ENCODE assay signal across 13 cellular contexts in the genomic region with DNA sequence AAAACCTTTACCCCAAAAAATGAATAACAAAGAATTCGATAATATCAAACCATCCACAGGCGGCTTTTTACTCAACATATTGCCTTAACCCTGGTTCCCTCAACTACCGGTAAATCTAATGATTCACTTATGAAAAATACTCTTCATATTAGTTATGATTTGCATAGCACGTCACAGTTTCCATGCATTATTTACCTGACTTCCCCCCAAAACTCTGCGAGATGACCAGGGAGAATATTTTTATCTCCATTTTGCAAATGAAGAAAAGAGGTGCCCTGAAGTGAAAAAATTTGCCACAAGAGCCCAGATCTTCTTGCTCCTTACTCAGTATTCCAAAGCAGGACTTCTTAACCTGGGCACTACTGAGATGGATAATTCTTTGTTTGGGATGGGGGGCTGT. TPM values are rescaled to one million over a fixed set of nuclear protein-coding genes. Genes with fewer than 3 reads are reported as not detected.
DNase-seq lines count a peak whose midpoint lies in the region; ATAC-seq and TF ChIP-seq lines count a peak whose summit lies in the region.
"Had no signal": no experiment of that assay in that cellular context is flagged by ENCODE, and none has a peak within 500 bp of the region (broad histone marks: within the 10 kb centered on the region; RNA-seq: fewer than 3 reads in every experiment).

No MANE protein-coding gene starts in this region.

- H3K9ac ChIP-seq in OCI-LY3 (ENCODE audit: low read length) = peak overlapping the region; percentile 81
- H3K9ac ChIP-seq: parathyroid adenoma had no signal

- 84% methylated on average over 5 of the region's 5 CpGs for WGBS in thymus

- H3K79me2 ChIP-seq in OCI-LY3 (ENCODE audit: low read length) = peaks cover 75% of the 10 kb centered on the region

- peaks cover 4% of the 10 kb centered on the region for H3K27me3 Mint-ChIP-seq in activated naive CD4-positive, alpha-beta T cell treated with anti-CD3 and anti-CD28 coated beads, Interleukin-2, amount 10 ng/mL, durations not matched to agents 7 days and 5 days
- H3K27me3 Mint-ChIP-seq in central memory CD8-positive, alpha-beta T cell = no peaks in the 10 kb centered on the region

- peaks cover 81% of the 10 kb centered on the region for H3K4me1 Mint-ChIP-seq in activated naive CD4-positive, alpha-beta T cell treated with anti-CD3 and anti-CD28 coated beads, Interleukin-2, amount 10 ng/mL, durations not matched to agents 7 days and 5 days
- peaks cover 73% of the 10 kb centered on the region for H3K4me1 Mint-ChIP-seq in central memory CD8-positive, alpha-beta T cell

- no peaks in the 10 kb centered on the region for H3K9me3 Mint-ChIP-seq in activated naive CD4-positive, alpha-beta T cell treated with anti-CD3 and anti-CD28 coated beads, Interleukin-2, amount 10 ng/mL, durations not matched to agents 7 days and 5 days
- no peaks in the 10 kb centered on the region for H3K9me3 Mint-ChIP-seq in central memory CD8-positive, alpha-beta T cell

- peaks cover 28% of the 10 kb centered on the region for H4K20me1 ChIP-seq in OCI-LY3 (ENCODE audit: insufficient read depth, low read length)

- peak overlapping the region; percentile 53 for H3K27ac Mint-ChIP-seq in activated naive CD4-positive, alpha-beta T cell treated with anti-CD3 and anti-CD28 coated beads, Interleukin-2, amount 10 ng/mL, durations not matched to agents 7 days and 5 days
- H3K27ac Mint-ChIP-seq in central memory CD8-positive, alpha-beta T cell (ENCODE audit: low read depth) = peak overlapping the region; percentile 64

- DNase-seq in activated naive CD4-positive, alpha-beta T cell treated with anti-CD3 and anti-CD28 coated beads, Interleukin-2, amount 10 ng/mL, durations not matched to agents 7 days and 5 days = no peak
- no peak for DNase-seq in activated naive CD4-positive, alpha-beta T cell (lab: John Stamatoyannopoulos, UW)
- no peak for DNase-seq in central memory CD8-positive, alpha-beta T cell (ENCODE audit: low spot score in 2 of 2)
- no peak for DNase-seq in NCI-H2081 (lab: John Stamatoyannopoulos, UW)
- no peak for DNase-seq in activated CD4-positive, alpha-beta T cell treated with anti-CD3 and anti-CD28 coated beads for 48 hours
- DNase-seq: erythroblast, NCI-H2029, NCI-H748 treated with DMSO at 0.1 percent for 48 hours had no signal

- H3K4me2 ChIP-seq in OCI-LY3 (ENCODE audit: low read length) = peak overlapping the region; percentile 86

- H3K4me3 Mint-ChIP-seq in activated naive CD4-positive, alpha-beta T cell treated with anti-CD3 and anti-CD28 coated beads, Interleukin-2, amount 10 ng/mL, durations not matched to agents 7 days and 5 days = peak overlapping the region; percentile 92
- peak overlapping the region; percentile 94 for H3K4me3 Mint-ChIP-seq in central memory CD8-positive, alpha-beta T cell

- H3K27me3 ChIP-seq in OCI-LY3 (ENCODE audit: low read depth, low read length) (peaks cover 3% of the 10 kb centered on the region), thymus (ENCODE audit: control insufficient read depth, insufficient read depth) (no peaks in the 10 kb centered on the region)

- H3K27ac ChIP-seq in OCI-LY3 (ENCODE audit: low read length) (peak overlapping the region; percentile 99), thymus (ENCODE audit: low read depth) (no peak overlapping the region)
- H3K27ac ChIP-seq: parathyroid adenoma had no signal

- no peak for ATAC-seq in central memory CD8-positive, alpha-beta T cell (replicated peaks; ENCODE audit: extremely low read depth, poor library complexity, severe bottlenecking)
- ATAC-seq in GM18870 (IDR thresholded peaks at IDR 0.05; ENCODE audit: unreplicated experiment) = no peak

- peaks cover 71% of the 10 kb centered on the region for H3K4me1 ChIP-seq in OCI-LY3 (ENCODE audit: low read length)
- H3K4me1 ChIP-seq in thymus (ENCODE audit: control insufficient read depth, insufficient read depth, low read length) = peaks cover 28% of the 10 kb centered on the region

- no peak for TF ChIP-seq CTCF in OCI-LY3 (IDR thresholded peaks at IDR 0.05; ENCODE audit: low read depth, low read length)

- peaks cover 27% of the 10 kb centered on the region for H3K36me3 Mint-ChIP-seq in activated naive CD4-positive, alpha-beta T cell treated with anti-CD3 and anti-CD28 coated beads, Interleukin-2, amount 10 ng/mL, durations not matched to agents 7 days and 5 days
- H3K36me3 Mint-ChIP-seq in central memory CD8-positive, alpha-beta T cell (ENCODE audit: insufficient read depth) = peaks cover 20% of the 10 kb centered on the region

- CTCF ChIA-PET in activated naive CD4-positive, alpha-beta T cell treated with anti-CD3 and anti-CD28 coated beads, Interleukin-2, amount 10 ng/mL, durations not matched to agents 7 days and 5 days (lab: Charles Lee) = no interaction called here

- H2AFZ ChIP-seq in OCI-LY3 (ENCODE audit: low read depth, low read length) = no peak overlapping the region
- H2AFZ ChIP-seq: parathyroid adenoma had no signal

- H3K4me3 ChIP-seq in OCI-LY3 (ENCODE audit: low read length) (peak overlapping the region; percentile 87), thymus (ENCODE audit: low read length) (peak overlapping the region; percentile 7)
- H3K4me3 ChIP-seq: smooth muscle cell had no signal

- H3K36me3 ChIP-seq in OCI-LY3 (replicated peaks; ENCODE audit: low read depth, low read length) (no peaks in the 10 kb centered on the region), thymus (ENCODE audit: control insufficient read depth, insufficient read depth) (no peaks in the 10 kb centered on the region)

- H3K9me3 ChIP-seq in OCI-LY3 (ENCODE audit: insufficient read depth, low read length) (no peaks in the 10 kb centered on the region), thymus (ENCODE audit: control insufficient read depth) (no peaks in the 10 kb centered on the region)

RNA-seq across cellular contexts. Expression of a gene that starts 2.9 kb away (rescaled TPM):
- polyA plus RNA-seq in thymus = 101 TPM
